15 cellular contexts compared by ENCODE assay signal in genomic region chr16:82630219-82630618, GRCh38. TPM values are rescaled to one million over a fixed set of nuclear protein-coding genes. Genes with fewer than 3 reads are reported as not detected.
DNase-seq lines count a peak whose midpoint lies in the region; ATAC-seq and TF ChIP-seq lines count a peak whose summit lies in the region.
"Had no signal": no experiment of that assay in that cellular context is flagged by ENCODE, and none has a peak within 500 bp of the region (broad histone marks: within the 10 kb centered on the region; RNA-seq: fewer than 3 reads in every experiment).

No MANE protein-coding gene starts in this region.

- H3K4me3 ChIP-seq in esophagus muscularis mucosa, result no peak overlapping the region
- no peak overlapping the region for H3K4me3 ChIP-seq in sigmoid colon
- H3K4me3 ChIP-seq: mucosa of descending colon had no signal

- no peak for ATAC-seq in GM18511 (IDR thresholded peaks at IDR 0.05; ENCODE audit: unreplicated experiment)
- ATAC-seq: activated CD8-positive, alpha-beta memory T cell treated with anti-CD3 and anti-CD28 coated beads, Interleukin-2, amount 10 ng/mL, durations not matched to agents 7 days and 5 days; mucosa of descending colon; WTC11 had no signal

- TF ChIP-seq CTCF in esophagus muscularis mucosa (IDR thresholded peaks at IDR 0.05), result no peak
- TF ChIP-seq CTCF in sigmoid colon (IDR thresholded peaks at IDR 0.05), result no peak

- TF ChIP-seq POLR2A in esophagus muscularis mucosa (IDR thresholded peaks at IDR 0.05; ENCODE audit: low read depth), result no peak
- TF ChIP-seq POLR2A in sigmoid colon (IDR thresholded peaks at IDR 0.05), result no peak

- H3K9me3 ChIP-seq in esophagus muscularis mucosa (no peaks in the 10 kb centered on the region), sigmoid colon (no peaks in the 10 kb centered on the region)
- H3K9me3 ChIP-seq: mucosa of descending colon had no signal

- DNase-seq in EH (ENCODE audit: low read depth) (peak; percentile 76), NCI-H460 (ENCODE audit: extremely low read depth, low read depth) (peak; percentile 71), esophagus muscularis mucosa (ENCODE audit: extremely low spot score) (no peak), sigmoid colon (no peak), NCI-H1694 treated with DMSO at 0.1 percent for 48 hours (lab: John Stamatoyannopoulos, UW) (no peak), islet precursor cell (no peak), NCI-H748 treated with DMSO at 0.1 percent for 48 hours (lab: John Stamatoyannopoulos, UW) (no peak)
- DNase-seq: activated CD8-positive, alpha-beta memory T cell treated with anti-CD3 and anti-CD28 coated beads, Interleukin-2, amount 10 ng/mL, durations not matched to agents 7 days and 5 days; activated naive CD4-positive, alpha-beta T cell treated with Interleukin-2 at 50 U/mL for 16 hours; DMS79; mucosa of descending colon; NCI-H2081 treated with DMSO at 0.1 percent for 48 hours; posterior cingulate gyrus had no signal

- intact Hi-C loops in esophagus muscularis mucosa (cut with DNase I) (no loop called here), sigmoid colon (cut with DNase I) (no loop called here)

- peak overlapping the region; percentile 29 to 76 (median 39) for H3K27ac ChIP-seq in esophagus muscularis mucosa (replicated peaks in 1 of 4)
- peak overlapping the region in 3 of 4 donors; percentile 38 to 81 (median 66) for H3K27ac ChIP-seq in sigmoid colon

- H3K27me3 ChIP-seq in esophagus muscularis mucosa (peaks cover 0 to 70% (median 14%) of the 10 kb centered on the region in 4 donors), sigmoid colon (peaks cover 0 to 47% (median 16%) of the 10 kb centered on the region in 3 donors)

- no peak for TF ChIP-seq EP300 in esophagus muscularis mucosa (IDR thresholded peaks at IDR 0.05)
- no peak for TF ChIP-seq EP300 in sigmoid colon (IDR thresholded peaks at IDR 0.05)

- H3K4me1 ChIP-seq in esophagus muscularis mucosa (peaks cover 30 to 54% (median 41%) of the 10 kb centered on the region in 4 donors), sigmoid colon (peaks cover 0 to 56% (median 52%) of the 10 kb centered on the region in 4 donors)

- 42% methylated on average over 2 of the region's 2 CpGs for WGBS in esophagus muscularis mucosa
- WGBS in sigmoid colon, 2 donors, result 54 to 70% methylated on average over 2 of the region's 2 CpGs

- H3K36me3 ChIP-seq in esophagus muscularis mucosa, result no peaks in the 10 kb centered on the region
- H3K36me3 ChIP-seq in sigmoid colon, result no peaks in the 10 kb centered on the region

RNA-seq across cellular contexts. Expression of gene CDH13, which starts 3.5 kb away (rescaled TPM):
- 108 and 123 TPM in 2 replicates for total RNA-seq in NCI-H460 (2014; rRNA removed; shearing (Covaris generic))
- polyA plus RNA-seq in NCI-H460 (2014; cell fraction: nucleus; rRNA removed), result 36.6 and 43.7 TPM in 2 replicates
- total RNA-seq in esophagus muscularis mucosa (10 to 100 TPM in 2 of 4 donors, 1 to 10 TPM in 2; 3.1 to 13.5 (median 8.9) TPM), sigmoid colon (10 to 100 TPM; 11.8 to 17.6 (median 14.9) TPM)
- polyA plus RNA-seq in sigmoid colon, result 1 to 10 TPM in 1 of 3 donors, under 1 TPM in 2; 0.60 to 2.3 (median 0.92) TPM
- total RNA-seq: activated CD8-positive, alpha-beta memory T cell treated with anti-CD3 and anti-CD28 coated beads, Interleukin-2, amount 10 ng/mL, durations not matched to agents 7 days and 5 days had no signal

Comparison
In these comparisons a context has a peak if more than half of its experiments do, and no peak if none do; other contexts are left out.
1. DNase-seq: peak in EH (single experiment) and NCI-H460 (single experiment); none in esophagus muscularis mucosa (single experiment), sigmoid colon (single experiment), NCI-H1694 treated with DMSO at 0.1 percent for 48 hours (single experiment), islet precursor cell (single experiment) and NCI-H748 treated with DMSO at 0.1 percent for 48 hours (single experiment).